In genomic region chr1:31374511-31375196, GRCh38 we compare ENCODE assay signal across 11 cellular contexts. TPM values are rescaled to one million over a fixed set of nuclear protein-coding genes. Genes with fewer than 3 reads are reported as not detected.
DNase-seq lines count a peak whose midpoint lies in the region; ATAC-seq and TF ChIP-seq lines count a peak whose summit lies in the region.
"Had no signal": no experiment of that assay in that cellular context is flagged by ENCODE, and none has a peak within 500 bp of the region (broad histone marks: within the 10 kb centered on the region; RNA-seq: fewer than 3 reads in every experiment).

No MANE protein-coding gene starts in this region.

- H3K36me3 ChIP-seq in lung (ENCODE audit: control insufficient read depth in 2 of 2, insufficient read depth in 2 of 2, low read length in 2 of 2) (no peaks in the 10 kb centered on the region), thoracic aorta (no peaks in the 10 kb centered on the region)

- H3K27me3 ChIP-seq in lung (ENCODE audit: control insufficient read depth, insufficient read depth) = no peaks in the 10 kb centered on the region
- no peaks in the 10 kb centered on the region for H3K27me3 ChIP-seq in thoracic aorta (replicated peaks; ENCODE audit: insufficient read depth)

- H3K9me3 ChIP-seq in lung (ENCODE audit: control insufficient read depth in 2 of 2, insufficient read depth in 1 of 2, low read length in 1 of 2) (no peaks in the 10 kb centered on the region), thoracic aorta (no peaks in the 10 kb centered on the region)

- H3K4me1 ChIP-seq in lung (ENCODE audit: control insufficient read depth in 2 of 2, insufficient read depth in 2 of 2, low read length in 2 of 2) (peaks cover 0 to 6% of the 10 kb centered on the region in 2 donors), thoracic aorta (ENCODE audit: control insufficient read depth in 1 of 2, low read depth in 2 of 2) (peaks cover 24 to 64% of the 10 kb centered on the region in 2 donors)
- H3K4me1 ChIP-seq: parathyroid adenoma had no signal

- WGBS in lung, 2 donors = 81 to 91% methylated on average over 7 of the region's 7 CpGs

- ATAC-seq in lung (ENCODE audit: insufficient read depth, low FRiP score) (no peak), thoracic aorta (ENCODE audit: insufficient number of reproducible peaks, low FRiP score, low read depth) (peak; percentile 34), HG02759 (IDR thresholded peaks at IDR 0.05; ENCODE audit: unreplicated experiment) (no peak), HG03108 (IDR thresholded peaks at IDR 0.05; ENCODE audit: unreplicated experiment) (no peak), HG02981 (IDR thresholded peaks at IDR 0.05; ENCODE audit: unreplicated experiment) (no peak), HG03175 (IDR thresholded peaks at IDR 0.05; ENCODE audit: unreplicated experiment) (no peak)

- TF ChIP-seq CTCF in lung (IDR thresholded peaks at IDR 0.05; ENCODE audit: control extremely low read depth, extremely low read depth) = no peak
- TF ChIP-seq CTCF in thoracic aorta (IDR thresholded peaks at IDR 0.05) = no peak

- H3K27ac ChIP-seq in cingulate gyrus (ENCODE audit: low read depth, low read length) (peak overlapping the region; percentile 63), lung (ENCODE audit: low read depth in 1 of 2, low read length in 1 of 2) (peak overlapping the region; percentile 1 to 76), thoracic aorta (peak overlapping the region; percentile 88 to 94)
- H3K27ac ChIP-seq: parathyroid adenoma had no signal

- H3K4me3 ChIP-seq in lung (no peak overlapping the region), thoracic aorta (no peak overlapping the region)

- DNase-seq in NCI-H2196 treated with DMSO at 0.1 percent for 48 hours (lab: John Stamatoyannopoulos, UW; ENCODE audit: unreplicated experiment) (peak; percentile 20), lung (ENCODE audit: low spot score) (peak; percentile 44), thoracic aorta (ENCODE audit: low spot score) (peak; percentile 47)
- DNase-seq: activated effector memory CD4-positive, alpha-beta T cell treated with anti-CD3 and anti-CD28 coated beads, Interleukin-2, amount 50 U/mL, for 16 hours; NCI-H510A treated with DMSO at 0.1 percent for 48 hours had no signal

RNA-seq across cellular contexts. Expression of gene FABP3, which starts 1.8 kb away (rescaled TPM):
- total RNA-seq in lung (10 to 100 TPM in 1 of 2 donors, 1 to 10 TPM in 1; 7.5 to 19.1 TPM), thoracic aorta (10 to 100 TPM; 19.2 to 28.6 TPM)
- polyA plus RNA-seq in lung = 10 to 100 TPM in 1 of 2 donors, 1 to 10 TPM in 1; 1.7 to 39.8 TPM

RNA-seq across cellular contexts. Expression of gene SERINC2, which starts 38.4 kb away (rescaled TPM):
- total RNA-seq in lung (10 to 100 TPM in 1 of 2 donors, 1 to 10 TPM in 1; 6.1 to 55.4 TPM), thoracic aorta (10 to 100 TPM in 1 of 2 donors, 1 to 10 TPM in 1; 7.6 to 12.3 TPM)
- polyA plus RNA-seq in lung = 10 to 100 TPM; 22.3 to 59.1 TPM

Comparison
In these comparisons a context has a peak if more than half of its experiments do, and no peak if none do; other contexts are left out.
1. H3K27ac ChIP-seq: peak in every context shown above with its lines; median percentile 91 in thoracic aorta; 63 in cingulate gyrus; 38 in lung.